In genomic region chr20:3734111-3734843, GRCh38 we compare ENCODE assay signal across 24 cellular contexts. TPM values are rescaled to one million over a fixed set of nuclear protein-coding genes. Genes with fewer than 3 reads are reported as not detected.
A peak's percentile ranks its signal among the peaks of the same experiment; 100 is the strongest.
DNase-seq lines count a peak whose midpoint lies in the region; ATAC-seq and TF ChIP-seq lines count a peak whose summit lies in the region.
"Had no signal": no experiment of that assay in that cellular context is flagged by ENCODE, and none has a peak within 500 bp of the region (broad histone marks: within the 10 kb centered on the region; RNA-seq: fewer than 3 reads in every experiment).

No MANE protein-coding gene starts in this region.

- H3K4me3 ChIP-seq in esophagus muscularis mucosa (peak overlapping the region; percentile 45 to 64 (median 54)), lung (no peak overlapping the region), thyroid gland (replicated peaks in 1 of 3) (no peak overlapping the region), lower leg skin (ENCODE audit: low read depth, poor library complexity, severe bottlenecking) (no peak overlapping the region)
- H3K4me3 ChIP-seq: pancreas, SK-N-MC had no signal

- no peaks in the 10 kb centered on the region for H3K36me3 Mint-ChIP-seq in activated T-cell treated with anti-CD3 and anti-CD28 coated beads, Interleukin-2, amount 50 U/mL, for 4 hours (ENCODE audit: insufficient read depth)
- H3K36me3 Mint-ChIP-seq: activated naive CD8-positive, alpha-beta T cell treated with anti-CD3 and anti-CD28 coated beads, Interleukin-2, amount 10 ng/mL, durations not matched to agents 7 days and 5 days had no signal

- no peaks in the 10 kb centered on the region for H3K4me1 Mint-ChIP-seq in activated T-cell treated with anti-CD3 and anti-CD28 coated beads, Interleukin-2, amount 50 U/mL, for 4 hours (ENCODE audit: low read depth)

- H3K9me3 ChIP-seq in esophagus muscularis mucosa (no peaks in the 10 kb centered on the region), lung (ENCODE audit: control insufficient read depth in 2 of 2, insufficient read depth in 1 of 2, low read length in 1 of 2) (no peaks in the 10 kb centered on the region), thyroid gland (no peaks in the 10 kb centered on the region)
- H3K9me3 ChIP-seq: pancreas had no signal

- no peak overlapping the region for H3K4me3 Mint-ChIP-seq in activated T-cell treated with anti-CD3 and anti-CD28 coated beads, Interleukin-2, amount 50 U/mL, for 4 hours
- H3K4me3 Mint-ChIP-seq: activated naive CD8-positive, alpha-beta T cell treated with anti-CD3 and anti-CD28 coated beads, Interleukin-2, amount 10 ng/mL, durations not matched to agents 7 days and 5 days; activated T-cell treated with anti-CD3 and anti-CD28 coated beads, Interleukin-2, amount 50 U/mL, for 24 hours; endodermal cell had no signal

- H3K27me3 Mint-ChIP-seq in activated T-cell treated with anti-CD3 and anti-CD28 coated beads, Interleukin-2, amount 50 U/mL, for 4 hours (ENCODE audit: low read depth) = peaks cover 35% of the 10 kb centered on the region

- ATAC-seq in lung (ENCODE audit: insufficient read depth, low FRiP score) = no peak
- ATAC-seq in activated T-cell treated with anti-CD3 and anti-CD28 coated beads, Interleukin-2, amount 50 U/mL, for 4 hours = no peak
- ATAC-seq: stimulated activated naive CD8-positive, alpha-beta T cell treated with anti-CD3 and anti-CD28 coated beads, Interleukin-15, Interleukin-2, amounts not matched to agents 100 U/mL and 50 U/mL, for 24 hours had no signal

- intact Hi-C loops in esophagus muscularis mucosa (cut with DNase I) (no loop called here), thyroid gland (cut with DNase I) (no loop called here), lower leg skin (cut with DNase I; ENCODE audit: low total_unique reads) (no loop called here)

- no peaks in the 10 kb centered on the region for H3K9me3 Mint-ChIP-seq in activated T-cell treated with anti-CD3 and anti-CD28 coated beads, Interleukin-2, amount 50 U/mL, for 4 hours
- H3K9me3 Mint-ChIP-seq: activated naive CD8-positive, alpha-beta T cell treated with anti-CD3 and anti-CD28 coated beads, Interleukin-2, amount 10 ng/mL, durations not matched to agents 7 days and 5 days; activated T-cell treated with anti-CD3 and anti-CD28 coated beads, Interleukin-2, amount 50 U/mL, for 24 hours; endodermal cell had no signal

- H3K36me3 ChIP-seq in esophagus muscularis mucosa = peaks cover 0 to 20% (median 0%) of the 10 kb centered on the region in 4 donors
- H3K36me3 ChIP-seq in lung (ENCODE audit: control insufficient read depth in 2 of 2, insufficient read depth in 2 of 2, low read length in 2 of 2) = peaks cover 0 to 3% of the 10 kb centered on the region in 2 donors
- no peaks in the 10 kb centered on the region for H3K36me3 ChIP-seq in thyroid gland
- H3K36me3 ChIP-seq: pancreas had no signal

- 67% methylated on average over 12 of the region's 12 CpGs for WGBS in esophagus muscularis mucosa
- WGBS in lung, 2 donors = 50 to 70% methylated on average over 12 of the region's 12 CpGs
- WGBS in thyroid gland, 2 donors = 39 to 40% methylated on average over 12 of the region's 12 CpGs
- 59 to 61% methylated on average over 12 of the region's 12 CpGs for WGBS in lower leg skin, 2 donors

- DNase-seq in NCI-H2029 treated with DMSO at 0.1 percent for 48 hours (lab: John Stamatoyannopoulos, UW) = peak; percentile 35
- no peak for DNase-seq in esophagus muscularis mucosa (ENCODE audit: extremely low spot score)
- DNase-seq in lung (ENCODE audit: low spot score) = peak; percentile 61
- DNase-seq in thyroid gland = peak; percentile 90 to 93
- DNase-seq in cerebellum (ENCODE audit: low spot score) = no peak
- DNase-seq in lower leg skin (ENCODE audit: low spot score in 2 of 2) = no peak
- no peak for DNase-seq in activated T-cell treated with anti-CD3 and anti-CD28 coated beads, Interleukin-2, amount 50 U/mL, for 4 hours
- DNase-seq in activated CD4-positive, alpha-beta T cell treated with anti-CD3 and anti-CD28 coated beads for 48 hours = no peak
- DNase-seq: activated CD4-positive, alpha-beta T cell treated with anti-CD3 and anti-CD28 coated beads, Interleukin-2, amount 50 U/mL, for 48 hours; activated naive CD8-positive, alpha-beta T cell treated with anti-CD3 and anti-CD28 coated beads, Interleukin-2, amount 10 ng/mL, durations not matched to agents 7 days and 5 days; activated T-cell treated with anti-CD3 and anti-CD28 coated beads, Interleukin-2, amount 50 U/mL, for 24 hours; caudate nucleus; endodermal cell; foreskin melanocyte; Karpas-422; NCI-H146; NCI-H510A; stimulated activated CD4-positive, alpha-beta T cell treated with anti-CD3 and anti-CD28 coated beads, Interleukin-12 subunit alpha, Interleukin-12 subunit beta, amount 100 ng/mL, for 4 hours; stimulated activated naive CD8-positive, alpha-beta T cell treated with anti-CD3 and anti-CD28 coated beads, Interleukin-15, Interleukin-2, amounts not matched to agents 100 U/mL and 50 U/mL, for 24 hours had no signal

- H3K27ac ChIP-seq in esophagus muscularis mucosa (replicated peaks in 1 of 4) (peak overlapping the region; percentile 65 to 76 (median 68)), lung (ENCODE audit: low read depth in 1 of 2, low read length in 1 of 2) (peak overlapping the region; percentile 61 to 70), thyroid gland (peak overlapping the region in 2 of 3 donors; percentile 1 to 61)
- H3K27ac ChIP-seq: HL-60, pancreas, SK-N-MC had no signal

- H3K4me1 ChIP-seq in esophagus muscularis mucosa (peaks cover 35 to 60% (median 42%) of the 10 kb centered on the region in 4 donors), lung (ENCODE audit: control insufficient read depth in 2 of 2, insufficient read depth in 2 of 2, low read length in 2 of 2) (peaks cover 0 to 14% of the 10 kb centered on the region in 2 donors), thyroid gland (peaks cover 8 to 29% of the 10 kb centered on the region in 2 donors)

- TF ChIP-seq CTCF in esophagus muscularis mucosa (IDR thresholded peaks at IDR 0.05) (no peak), lung (IDR thresholded peaks at IDR 0.05; ENCODE audit: control extremely low read depth, extremely low read depth) (no peak), thyroid gland (IDR thresholded peaks at IDR 0.05) (no peak), lower leg skin (IDR thresholded peaks at IDR 0.05) (no peak)

- peaks cover 0 to 47% (median 3%) of the 10 kb centered on the region in 4 donors for H3K27me3 ChIP-seq in esophagus muscularis mucosa
- H3K27me3 ChIP-seq in lung (ENCODE audit: control insufficient read depth, insufficient read depth) = no peaks in the 10 kb centered on the region
- H3K27me3 ChIP-seq in thyroid gland = no peaks in the 10 kb centered on the region
- H3K27me3 ChIP-seq: pancreas had no signal

- TF ChIP-seq POLR2A in esophagus muscularis mucosa (IDR thresholded peaks at IDR 0.05; ENCODE audit: low read depth) (no peak), thyroid gland (IDR thresholded peaks at IDR 0.05) (no peak), lower leg skin (IDR thresholded peaks at IDR 0.05) (no peak)

- no peak for TF ChIP-seq EP300 in esophagus muscularis mucosa (IDR thresholded peaks at IDR 0.05)

RNA-seq across cellular contexts. Expression of gene HSPA12B, which starts 1.8 kb away (rescaled TPM):
- total RNA-seq in esophagus muscularis mucosa = 10 to 100 TPM in 3 of 4 donors, 1 to 10 TPM in 1; 8.9 to 22.2 (median 16.4) TPM
- 10 to 100 TPM; 23.0 to 28.3 TPM for total RNA-seq in lung
- 10 to 100 TPM; 11.4 to 16.8 TPM for polyA plus RNA-seq in lung
- total RNA-seq in thyroid gland = 10 to 100 TPM in 2 of 4 donors, 1 to 10 TPM in 2; 7.3 to 19.4 (median 13.1) TPM
- 3.3 TPM for total RNA-seq in cerebellum
- 1 to 10 TPM; 4.0 to 6.0 (median 5.7) TPM for total RNA-seq in lower leg skin
- total RNA-seq in activated T-cell treated with anti-CD3 and anti-CD28 coated beads, Interleukin-2, amount 50 U/mL, for 4 hours = under 1 TPM in 1 of 3 donors, not detected in 2; 0.08 TPM
- total RNA-seq: activated naive CD8-positive, alpha-beta T cell treated with anti-CD3 and anti-CD28 coated beads, Interleukin-2, amount 10 ng/mL, durations not matched to agents 7 days and 5 days; mononuclear cell had no signal

RNA-seq across cellular contexts. Expression of gene SIGLEC1, which starts 21.9 kb away (rescaled TPM):
- 10 to 100 TPM; 13.1 to 18.7 (median 13.8) TPM for total RNA-seq in esophagus muscularis mucosa
- 10 to 100 TPM in 1 of 2 donors, 1 to 10 TPM in 1; 3.7 to 34.2 TPM for total RNA-seq in lung
- polyA plus RNA-seq in lung = 10 to 100 TPM; 18.1 to 19.2 TPM
- 1 to 10 TPM; 2.6 to 9.1 (median 5.0) TPM for total RNA-seq in thyroid gland
- 0.82 TPM for total RNA-seq in cerebellum
- 1 to 10 TPM in 3 of 4 donors, under 1 TPM in 1; 0.42 to 2.9 (median 1.0) TPM for total RNA-seq in lower leg skin
- under 1 TPM; 0.05 TPM for total RNA-seq in activated T-cell treated with anti-CD3 and anti-CD28 coated beads, Interleukin-2, amount 50 U/mL, for 4 hours
- total RNA-seq: endodermal cell had no signal
- polyA plus RNA-seq: BJ had no signal

RNA-seq across cellular contexts. Expression of gene ADISSP, which starts 33.3 kb away (rescaled TPM):
- 10 to 100 TPM; 56.5 to 96.1 (median 73.6) TPM for total RNA-seq in esophagus muscularis mucosa
- 10 to 100 TPM in 1 of 2 donors, 1 to 10 TPM in 1; 8.6 to 53.7 TPM for total RNA-seq in lung
- 10 to 100 TPM; 34.1 to 36.1 TPM for polyA plus RNA-seq in lung
- 10 to 100 TPM; 11.6 to 17.0 (median 16.3) TPM for total RNA-seq in thyroid gland
- 9.7 TPM for total RNA-seq in cerebellum
- 10 to 100 TPM in 3 of 4 donors, 1 to 10 TPM in 1; 9.7 to 21.8 (median 15.5) TPM for total RNA-seq in lower leg skin
- total RNA-seq in activated T-cell treated with anti-CD3 and anti-CD28 coated beads, Interleukin-2, amount 50 U/mL, for 4 hours = 100 to 1,000 TPM in 1 of 3 donors, 10 to 100 TPM in 2; 63.3 to 102 (median 84.2) TPM

RNA-seq across cellular contexts. Expression of gene SPEF1, which starts 47.0 kb away (rescaled TPM):
- total RNA-seq in esophagus muscularis mucosa (under 1 TPM in 1 of 4 donors, not detected in 3; 0.50 TPM), lung (10 to 100 TPM; 11.7 to 15.5 TPM), thyroid gland (1 to 10 TPM in 3 of 4 donors, under 1 TPM in 1; 0.13 to 2.5 (median 2.0) TPM), cerebellum (1.00 TPM), lower leg skin (under 1 TPM in 1 of 4 donors, not detected in 3; 0.13 TPM)
- polyA plus RNA-seq in lung = 10 to 100 TPM in 1 of 2 donors, 1 to 10 TPM in 1; 9.6 to 11.9 TPM
- total RNA-seq in activated T-cell treated with anti-CD3 and anti-CD28 coated beads, Interleukin-2, amount 50 U/mL, for 4 hours = under 1 TPM in 1 of 3 donors, not detected in 2; 0.18 TPM
- total RNA-seq: activated naive CD8-positive, alpha-beta T cell treated with anti-CD3 and anti-CD28 coated beads, Interleukin-2, amount 10 ng/mL, durations not matched to agents 7 days and 5 days; mononuclear cell had no signal

RNA-seq across cellular contexts. Expression of gene CENPB, which starts 52.3 kb away (rescaled TPM):
- total RNA-seq in esophagus muscularis mucosa (100 to 1,000 TPM; 131 to 225 (median 199) TPM), lung (100 to 1,000 TPM in 1 of 2 donors, 10 to 100 TPM in 1; 35.9 to 113 TPM), thyroid gland (10 to 100 TPM; 64.8 to 94.9 (median 80.8) TPM), cerebellum (29.9 TPM), lower leg skin (100 to 1,000 TPM in 2 of 4 donors, 10 to 100 TPM in 2; 94.4 to 109 (median 99.8) TPM)
- polyA plus RNA-seq in lung = 10 to 100 TPM; 72.9 to 85.8 TPM
- 10 to 100 TPM; 77.9 to 91.4 (median 89.2) TPM for total RNA-seq in activated T-cell treated with anti-CD3 and anti-CD28 coated beads, Interleukin-2, amount 50 U/mL, for 4 hours

Comparison
In these comparisons a context has a peak if more than half of its experiments do, and no peak if none do; other contexts are left out.
1. DNase-seq: peak in NCI-H2029 treated with DMSO at 0.1 percent for 48 hours (single experiment), lung (single experiment) and thyroid gland (2 of 2); none in esophagus muscularis mucosa (single experiment), cerebellum (single experiment), lower leg skin (0 of 2), activated T-cell treated with anti-CD3 and anti-CD28 coated beads, Interleukin-2, amount 50 U/mL, for 4 hours (single experiment) and activated CD4-positive, alpha-beta T cell treated with anti-CD3 and anti-CD28 coated beads for 48 hours (single experiment).
2. H3K4me3 ChIP-seq: peak in esophagus muscularis mucosa (4 of 4); none in lung (single experiment), thyroid gland (0 of 3) and lower leg skin (single experiment).
3. Peak in every context shown above with its lines, with median percentiles within 50 percentile points of each other: H3K27ac ChIP-seq.